In the genomic region with DNA sequence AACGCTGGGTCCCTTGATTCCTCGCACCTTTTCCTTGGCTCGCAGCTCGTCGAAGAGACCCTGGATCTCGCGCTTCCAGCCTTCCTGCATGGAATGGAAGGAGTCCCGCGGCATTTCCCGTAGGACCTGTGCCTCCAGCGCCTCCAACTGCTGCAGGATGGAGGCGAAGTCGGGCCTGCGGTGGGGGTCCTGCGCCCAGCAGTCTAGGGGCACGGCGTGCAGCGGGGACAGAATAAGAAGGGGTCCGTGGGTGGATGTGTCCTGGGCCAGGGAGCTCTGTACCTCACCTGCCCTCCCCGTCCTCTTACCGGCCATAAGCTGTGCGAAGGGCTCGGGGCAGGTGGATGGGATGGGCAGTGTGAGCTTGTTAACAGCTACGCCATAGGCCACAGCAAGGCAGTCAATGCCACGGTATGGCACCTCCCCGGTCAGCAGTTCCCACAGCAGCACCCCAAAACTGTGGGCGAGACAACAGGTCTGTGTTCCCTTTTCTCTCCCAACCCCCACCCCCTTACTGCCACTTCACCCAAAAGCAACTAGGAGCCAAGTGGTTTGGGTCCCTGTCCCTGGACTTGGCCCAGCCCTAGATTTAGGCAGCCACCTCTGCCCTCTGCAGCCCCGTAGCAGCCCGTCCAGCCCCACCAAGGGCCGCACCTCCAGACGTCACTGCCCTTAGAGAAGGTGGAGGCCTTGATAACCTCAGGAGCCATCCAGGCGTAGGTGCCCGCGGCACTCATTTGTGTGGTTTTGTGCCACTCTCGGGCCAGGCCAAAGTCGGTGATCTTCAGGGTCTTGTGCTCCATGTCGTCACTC, we compare ENCODE assay signal across 10 cellular contexts. TPM values are rescaled to one million over a fixed set of nuclear protein-coding genes. Genes with fewer than 3 reads are reported as not detected.
A peak's percentile ranks its signal among the peaks of the same experiment; 100 is the strongest.
DNase-seq lines count a peak whose midpoint lies in the region; TF ChIP-seq lines count a peak whose summit lies in the region.
"Had no signal": no experiment of that assay in that cellular context is flagged by ENCODE, and none has a peak within 500 bp of the region (broad histone marks: within the 10 kb centered on the region; RNA-seq: fewer than 3 reads in every experiment).

No MANE protein-coding gene starts in this region.

- peaks cover 57% of the 10 kb centered on the region for H3K36me3 Mint-ChIP-seq in endodermal cell (ENCODE audit: low read depth)

- WGBS in HUES64 = 74% methylated on average over 37 of the region's 37 CpGs
- WGBS in endodermal cell (ENCODE audit: insufficient coverage in 1 of 2, insufficient read length in 1 of 2), 2 experiments = 77 to 81% methylated on average over 28 to 37 of the region's 37 CpGs

- H3K27ac ChIP-seq in HUES64 (ENCODE audit: low read depth, low read length) (peak overlapping the region; percentile 63; the same call in 1 of the 2 replicates), endodermal cell (ENCODE audit: low read depth, low read length) (peak overlapping the region; percentile 12)

- H3K27ac Mint-ChIP-seq in endodermal cell = peak overlapping the region; percentile 26

- no peak for TF ChIP-seq CTCF in endodermal cell (conservative IDR thresholded peaks at IDR 0.05)

- H3K9me3 Mint-ChIP-seq in endodermal cell = no peaks in the 10 kb centered on the region

- H3K9me3 ChIP-seq in HUES64 (ENCODE audit: insufficient read depth, low read depth, low read length) (no peaks in the 10 kb centered on the region), endodermal cell (ENCODE audit: control insufficient read depth, low read length) (no peaks in the 10 kb centered on the region)

- H3K27me3 ChIP-seq in HUES64 (ENCODE audit: insufficient read depth, low read length) = no peaks in the 10 kb centered on the region; the same call in 1 of the 2 replicates
- H3K27me3 ChIP-seq in endodermal cell (ENCODE audit: control insufficient read depth, insufficient read depth, low read length, poor library complexity, severe bottlenecking) = no peaks in the 10 kb centered on the region

- peak overlapping the region; percentile 58; the same call in 1 of the 2 replicates for H3K9ac ChIP-seq in HUES64 (ENCODE audit: low read depth, low read length)
- no peak overlapping the region for H3K9ac ChIP-seq in endodermal cell (ENCODE audit: extremely low read depth, low read length, poor library complexity, severe bottlenecking)

- peak overlapping the region; percentile 41 for H3K4me3 Mint-ChIP-seq in endodermal cell

- DNase-seq in endodermal cell (no peak), skeletal muscle cell (ENCODE audit: low read depth) (no peak), AML-193 (lab: John Stamatoyannopoulos, UW) (no peak), COLO829 (ENCODE audit: low spot score) (no peak)
- DNase-seq in stimulated activated CD8-positive, alpha-beta memory T cell treated with anti-CD3 and anti-CD28 coated beads, Interleukin-4, amount 100 ng/mL, for 48 hours = no peak
- DNase-seq: activated CD8-positive, alpha-beta memory T cell treated with anti-CD3 and anti-CD28 coated beads, Interleukin-2, amount 50 U/mL, for 4 hours; effector CD8-positive, alpha-beta T cell; GDM1; NCI-H146 had no signal

- peaks cover 8% of the 10 kb centered on the region for H3K4me1 Mint-ChIP-seq in endodermal cell

- H3K27me3 Mint-ChIP-seq in endodermal cell (ENCODE audit: insufficient read depth) = peaks cover 2% of the 10 kb centered on the region

- H3K4me3 ChIP-seq in HUES64 (ENCODE audit: low read length) (peak overlapping the region; percentile 51), endodermal cell (ENCODE audit: low read length) (peak overlapping the region; percentile 59), skeletal muscle cell (ENCODE audit: low read depth, low read length) (peak overlapping the region; percentile 35)

- H3K36me3 ChIP-seq in HUES64 (ENCODE audit: insufficient read depth, low read length) = peaks cover 26% of the 10 kb centered on the region
- peaks cover 64% of the 10 kb centered on the region for H3K36me3 ChIP-seq in endodermal cell (ENCODE audit: control insufficient read depth, insufficient read depth, low read length)

- H3K4me1 ChIP-seq in HUES64 (ENCODE audit: insufficient read depth, low read length) = no peaks in the 10 kb centered on the region
- H3K4me1 ChIP-seq in endodermal cell (ENCODE audit: control insufficient read depth, insufficient read depth, low read length) = peaks cover 3% of the 10 kb centered on the region

RNA-seq across cellular contexts. Expression of a gene that starts 6.2 kb away (rescaled TPM):
- 27.1 TPM for polyA plus RNA-seq in HUES64 (2013, experiment 1 of 2)
- 31.1 TPM for polyA plus RNA-seq in HUES64 (2013, experiment 2 of 2)
- 10 to 100 TPM; 62.8 to 65.0 TPM for total RNA-seq in endodermal cell
- 30.5 TPM for polyA plus RNA-seq in endodermal cell (2013, experiment 1 of 2)
- polyA plus RNA-seq in endodermal cell (2013, experiment 2 of 2) = 28.4 TPM

RNA-seq across cellular contexts. Expression of a gene that starts 7.8 kb away (rescaled TPM):
- polyA plus RNA-seq in HUES64 (2013, experiment 1 of 2) = 21.2 TPM
- polyA plus RNA-seq in HUES64 (2013, experiment 2 of 2) = 20.7 TPM
- 10 to 100 TPM; 48.1 to 57.3 TPM for total RNA-seq in endodermal cell
- polyA plus RNA-seq in endodermal cell (2013, experiment 1 of 2) = 25.5 TPM
- polyA plus RNA-seq in endodermal cell (2013, experiment 2 of 2) = 24.6 TPM

RNA-seq across cellular contexts. Expression of a gene that starts 12.2 kb away (rescaled TPM):
- 0.60 TPM for polyA plus RNA-seq in HUES64 (2013, experiment 1 of 2)
- polyA plus RNA-seq in HUES64 (2013, experiment 2 of 2) = 0.32 TPM
- 1 to 10 TPM in 1 of 2 donors, not detected in 1; 1.2 TPM for total RNA-seq in endodermal cell
- not detected for polyA plus RNA-seq in endodermal cell (2013, experiment 1 of 2)
- not detected for polyA plus RNA-seq in endodermal cell (2013, experiment 2 of 2)

RNA-seq across cellular contexts. Expression of a gene that starts 30.1 kb away (rescaled TPM):
- polyA plus RNA-seq in HUES64 (2013, experiment 1 of 2) = 15.8 TPM
- 21.8 TPM for polyA plus RNA-seq in HUES64 (2013, experiment 2 of 2)
- 10 to 100 TPM; 39.9 to 46.8 TPM for total RNA-seq in endodermal cell
- polyA plus RNA-seq in endodermal cell (2013, experiment 1 of 2) = 22.0 TPM
- polyA plus RNA-seq in endodermal cell (2013, experiment 2 of 2) = 18.3 TPM

RNA-seq across cellular contexts. Expression of a gene that starts 32.0 kb away (rescaled TPM):
- polyA plus RNA-seq in HUES64 (2013, experiment 1 of 2) = 2.9 TPM
- 4.2 TPM for polyA plus RNA-seq in HUES64 (2013, experiment 2 of 2)
- 1 to 10 TPM; 6.2 to 9.8 TPM for total RNA-seq in endodermal cell
- 7.1 TPM for polyA plus RNA-seq in endodermal cell (2013, experiment 1 of 2)
- 5.5 TPM for polyA plus RNA-seq in endodermal cell (2013, experiment 2 of 2)
